ENCODE assay signal across 33 cellular contexts in genomic region chr20:44287272-44288097, GRCh38. TPM values are rescaled to one million over a fixed set of nuclear protein-coding genes. Genes with fewer than 3 reads are reported as not detected.
A peak's percentile ranks its signal among the peaks of the same experiment; 100 is the strongest.
DNase-seq lines count a peak whose midpoint lies in the region; ATAC-seq and TF ChIP-seq lines count a peak whose summit lies in the region.
"Had no signal": no experiment of that assay in that cellular context is flagged by ENCODE, and none has a peak within 500 bp of the region (broad histone marks: within the 10 kb centered on the region; RNA-seq: fewer than 3 reads in every experiment).

No MANE protein-coding gene starts in this region.

- no peak overlapping the region for H4K91ac ChIP-seq in H9 (ENCODE audit: insufficient read length, low read depth, low read length)

- H3K27me3 ChIP-seq in H9 (ENCODE audit: insufficient read depth, low read length): no peaks in the 10 kb centered on the region
- no peaks in the 10 kb centered on the region for H3K27me3 ChIP-seq in colonic mucosa

- H4K5ac ChIP-seq in H9 (ENCODE audit: insufficient read length, low read depth, low read length): no peak overlapping the region

- H3K4ac ChIP-seq in H9 (ENCODE audit: low read depth, low read length): no peak overlapping the region

- no peaks in the 10 kb centered on the region for H3K9me3 ChIP-seq in H9 (ENCODE audit: control insufficient read depth, low read depth, low read length)
- H3K9me3 ChIP-seq in colonic mucosa: no peaks in the 10 kb centered on the region
- H3K9me3 ChIP-seq in mucosa of descending colon: no peaks in the 10 kb centered on the region

- no peak overlapping the region for H2BK15ac ChIP-seq in H9 (ENCODE audit: low read depth, low read length)

- TF ChIP-seq CTCF in H9 (conservative IDR thresholded peaks at IDR 0.05) (no peak), colonic mucosa (IDR thresholded peaks at IDR 0.05) (no peak), mucosa of descending colon (IDR thresholded peaks at IDR 0.05) (no peak), chondrocyte (IDR thresholded peaks at IDR 0.05) (no peak)

- H3K18ac ChIP-seq in H9 (ENCODE audit: insufficient read length, low read depth, low read length): no peak overlapping the region

- no peak overlapping the region for H4K8ac ChIP-seq in H9 (replicated peaks; ENCODE audit: insufficient read length, low read depth, low read length)

- H3K4me3 Mint-ChIP-seq in H9 (no peak overlapping the region), chondrocyte (ENCODE audit: unreplicated experiment) (no peak overlapping the region)
- H3K4me3 Mint-ChIP-seq: activated CD4-positive, alpha-beta memory T cell treated with anti-CD3 and anti-CD28 coated beads, Interleukin-2, amount 10 ng/mL, durations not matched to agents 7 days and 5 days; activated naive CD4-positive, alpha-beta T cell treated with anti-CD3 and anti-CD28 coated beads for 36 hours; brain; nephron progenitor cell; stimulated activated naive CD8-positive, alpha-beta T cell treated with anti-CD3 and anti-CD28 coated beads, Interleukin-15, amount 100 ng/mL, for 72 hours; T-helper 2 cell treated with Interferon-gamma antibody and Interleukin-4, amounts not matched to agents 5 μg/mL and 100 μg/mL, for 36 hours had no signal

- H3K36me3 ChIP-seq in colonic mucosa: no peaks in the 10 kb centered on the region
- H3K36me3 ChIP-seq in mucosa of descending colon (ENCODE audit: low read depth): no peaks in the 10 kb centered on the region

- H3K27me3 Mint-ChIP-seq in H9 (ENCODE audit: low read depth): no peaks in the 10 kb centered on the region; the same call in none of the 2 replicates
- H3K27me3 Mint-ChIP-seq in chondrocyte (ENCODE audit: low read depth): no peaks in the 10 kb centered on the region
- H3K27me3 Mint-ChIP-seq: stimulated activated naive CD8-positive, alpha-beta T cell treated with anti-CD3 and anti-CD28 coated beads, Interleukin-15, amount 100 ng/mL, for 72 hours had no signal

- no peak overlapping the region for H3K56ac ChIP-seq in H9 (ENCODE audit: insufficient read length, low read depth, low read length)

- H3T11ph ChIP-seq in H9 (ENCODE audit: low read length): no peak overlapping the region

- peak overlapping the region; percentile 23 for H3K9ac ChIP-seq in H9 (ENCODE audit: extremely low read depth, insufficient read length, low read length)
- H3K9ac ChIP-seq in colonic mucosa (ENCODE audit: low read depth in 2 of 2, low read length in 2 of 2): no peak overlapping the region
- H3K9ac ChIP-seq: GM23248, KMS-11 had no signal

- no peaks in the 10 kb centered on the region for H4K20me1 ChIP-seq in H9 (ENCODE audit: control insufficient read depth, insufficient read depth, insufficient read length)

- no peak overlapping the region for H3K4me3 ChIP-seq in colonic mucosa
- no peak overlapping the region for H3K4me3 ChIP-seq in mucosa of descending colon
- H3K4me3 ChIP-seq: GM23248, lung had no signal

- H3K27ac ChIP-seq in H9 (ENCODE audit: insufficient read length, low read depth, low read length) (no peak overlapping the region), colonic mucosa (no peak overlapping the region)
- H3K27ac ChIP-seq: GM23248, KMS-11 had no signal

- ATAC-seq in left cardiac atrium (peak; percentile 55 to 76), mucosa of descending colon (peak; percentile 77), GM21723 (IDR thresholded peaks at IDR 0.05; ENCODE audit: unreplicated experiment) (no peak)
- ATAC-seq: PC-3 had no signal

- no peaks in the 10 kb centered on the region for H3K23me2 ChIP-seq in H9 (ENCODE audit: insufficient read length, low read depth, low read length, poor library complexity, severe bottlenecking)

- intact Hi-C loops in colonic mucosa (cut with DNase I) (no loop called here), left cardiac atrium (cut with DNase I) (no loop called here), mucosa of descending colon (cut with DNase I, micrococcal nuclease) (no loop called here)

- H2AFZ ChIP-seq in H9 (ENCODE audit: low read length): no peak overlapping the region
- H2AFZ ChIP-seq: GM23248 had no signal

- no peak overlapping the region for H3K23ac ChIP-seq in H9 (ENCODE audit: insufficient read length, low read depth, low read length)

- H3K36me3 Mint-ChIP-seq in H9 (ENCODE audit: insufficient read depth in 1 of 3, low read depth in 3 of 3): no peaks in the 10 kb centered on the region; a peak in 1 of 7 replicates
- H3K36me3 Mint-ChIP-seq in chondrocyte (ENCODE audit: low read depth): peaks cover 7% of the 10 kb centered on the region

- H2BK20ac ChIP-seq in H9 (ENCODE audit: low read depth, low read length, poor library complexity, severe bottlenecking): no peak overlapping the region

- H3K27ac Mint-ChIP-seq in H9: no peak overlapping the region
- no peak overlapping the region for H3K27ac Mint-ChIP-seq in chondrocyte (ENCODE audit: unreplicated experiment)
- H3K27ac Mint-ChIP-seq: activated CD4-positive, alpha-beta memory T cell treated with anti-CD3 and anti-CD28 coated beads, Interleukin-2, amount 10 ng/mL, durations not matched to agents 7 days and 5 days; activated naive CD4-positive, alpha-beta T cell treated with anti-CD3 and anti-CD28 coated beads for 36 hours; brain; nephron progenitor cell; T-helper 2 cell treated with Interferon-gamma antibody and Interleukin-4, amounts not matched to agents 5 μg/mL and 100 μg/mL, for 36 hours had no signal

- no peaks in the 10 kb centered on the region for H3K4me1 Mint-ChIP-seq in H9
- H3K4me1 Mint-ChIP-seq in chondrocyte (ENCODE audit: low read depth): peaks cover 8% of the 10 kb centered on the region
- H3K4me1 Mint-ChIP-seq: activated CD4-positive, alpha-beta memory T cell treated with anti-CD3 and anti-CD28 coated beads, Interleukin-2, amount 10 ng/mL, durations not matched to agents 7 days and 5 days; brain had no signal

- no peak overlapping the region for H2BK5ac ChIP-seq in H9 (ENCODE audit: insufficient read length, low read length)

- H3K9me3 Mint-ChIP-seq in H9: peaks cover 0 to 8% of the 10 kb centered on the region in 2 experiments; a peak in 4 of 5 replicates
- peaks cover 3% of the 10 kb centered on the region for H3K9me3 Mint-ChIP-seq in chondrocyte (ENCODE audit: low read depth)
- H3K9me3 Mint-ChIP-seq: activated CD4-positive, alpha-beta memory T cell treated with anti-CD3 and anti-CD28 coated beads, Interleukin-2, amount 10 ng/mL, durations not matched to agents 7 days and 5 days had no signal

- H3K14ac ChIP-seq in H9 (ENCODE audit: insufficient read depth, low read length): no peak overlapping the region

- WGBS in H9 (ENCODE audit: extremely low coverage, insufficient read length, low lambda C conversion rate): no CpG with 5 or more reads among the region's 5 CpGs

- no peaks in the 10 kb centered on the region for H3K79me1 ChIP-seq in H9 (ENCODE audit: insufficient read depth, low read depth, low read length, poor library complexity, severe bottlenecking)

- no peak overlapping the region for H3K4me2 ChIP-seq in H9 (ENCODE audit: insufficient read depth, insufficient read length, low read length)
- H3K4me2 ChIP-seq: KMS-11 had no signal

- H2BK12ac ChIP-seq in H9 (ENCODE audit: insufficient read length, low read depth, low read length): no peak overlapping the region

- H3K4me1 ChIP-seq in H9 (ENCODE audit: insufficient read depth, low read length): no peaks in the 10 kb centered on the region
- H3K4me1 ChIP-seq in colonic mucosa: no peaks in the 10 kb centered on the region
- H3K4me1 ChIP-seq in mucosa of descending colon (ENCODE audit: low read depth): no peaks in the 10 kb centered on the region

- DNase-seq in H9 (no peak), colonic mucosa (peak; percentile 66), left cardiac atrium (no peak), mucosa of descending colon (peak; percentile 52 to 62 (median 52)), chondrocyte (ENCODE audit: low spot score) (no peak), NCI-H2081 (lab: John Stamatoyannopoulos, UW) (no peak)
- DNase-seq in stimulated activated CD4-positive, alpha-beta T cell treated with anti-CD3 and anti-CD28 coated beads, Interleukin-4, amount 100 ng/mL, for 1 hour: no peak
- DNase-seq: activated CD4-positive, alpha-beta memory T cell treated with anti-CD3 and anti-CD28 coated beads, Interleukin-2, amount 10 ng/mL, durations not matched to agents 7 days and 5 days; activated CD4-positive, alpha-beta T cell treated with anti-CD3 and anti-CD28 coated beads for 1 hour; activated CD8-positive, alpha-beta memory T cell treated with anti-CD3 and anti-CD28 coated beads, Interleukin-2, amount 50 U/mL, for 4 hours; activated naive CD4-positive, alpha-beta T cell treated with anti-CD3 and anti-CD28 coated beads for 36 hours; Calu3; DMS79 treated with DMSO at 0.1 percent for 48 hours; effector CD4-positive, alpha-beta T cell; glutamatergic neuron; GM23248; islet precursor cell; MM.1S; NCI-H1417; NCI-H2029; NCI-H526 treated with DMSO at 0.1 percent for 48 hours; nephron progenitor cell; NK-92 treated with Interleukin-12 subunit alpha and Interleukin-12 subunit beta, amount 100 ng/mL, for 24 hours; PC-3; stimulated activated CD4-positive, alpha-beta T cell treated with anti-CD3 and anti-CD28 coated beads, Interleukin-1b, Interleukin-23, amount 100 ng/mL, for 48 hours; stimulated activated naive CD8-positive, alpha-beta T cell treated with anti-CD3 and anti-CD28 coated beads, Interleukin-15, amount 100 ng/mL, for 72 hours had no signal

- H2AK5ac ChIP-seq in H9 (ENCODE audit: insufficient read length, low read length): no peak overlapping the region

- H2BK120ac ChIP-seq in H9 (ENCODE audit: low read depth, low read length, poor library complexity, severe bottlenecking): no peak overlapping the region

- no peaks in the 10 kb centered on the region for H3K79me2 ChIP-seq in H9 (ENCODE audit: insufficient read depth, low read length)

RNA-seq across cellular contexts. Expression of gene FITM2, which starts 23.5 kb away (rescaled TPM):
- total RNA-seq in H9 (2021): 1.7 TPM in 2 replicates
- 10 to 100 TPM; 10.1 to 11.6 TPM for total RNA-seq in colonic mucosa
- total RNA-seq in left cardiac atrium: 100 to 1,000 TPM in 1 of 2 donors, 10 to 100 TPM in 1; 97.7 to 124 TPM
- total RNA-seq in mucosa of descending colon: 10 to 100 TPM; 10.9 to 12.6 (median 10.9) TPM
- 9.1 to 10.6 TPM (median 10.0 TPM) in 3 replicates for total RNA-seq in chondrocyte

RNA-seq across cellular contexts. Expression of gene GDAP1L1, which starts 40.4 kb away (rescaled TPM):
- total RNA-seq in H9 (2021) (5.9 and 6.8 TPM in 2 replicates), colonic mucosa (not detected), left cardiac atrium (under 1 TPM; 0.21 to 0.50 TPM), mucosa of descending colon (under 1 TPM in 1 of 3 donors, not detected in 2; 0.25 TPM), chondrocyte (not detected in 3 replicates)
- total RNA-seq: activated CD4-positive, alpha-beta memory T cell treated with anti-CD3 and anti-CD28 coated beads, Interleukin-2, amount 10 ng/mL, durations not matched to agents 7 days and 5 days; Calu3; GM23248; lung; PC-3 had no signal

RNA-seq across cellular contexts. Expression of gene R3HDML, which starts 49.4 kb away (rescaled TPM):
- not detected in 2 replicates for total RNA-seq in H9 (2021)
- total RNA-seq in colonic mucosa: not detected
- not detected for total RNA-seq in left cardiac atrium
- not detected for total RNA-seq in mucosa of descending colon
- total RNA-seq in chondrocyte: 0.50 to 0.99 TPM (median 0.51 TPM) in 3 replicates
- total RNA-seq: activated CD4-positive, alpha-beta memory T cell treated with anti-CD3 and anti-CD28 coated beads, Interleukin-2, amount 10 ng/mL, durations not matched to agents 7 days and 5 days; activated naive CD4-positive, alpha-beta T cell treated with anti-CD3 and anti-CD28 coated beads for 36 hours; Calu3; cerebellum; GM23248; lung; osteoblast; PC-3 had no signal

Comparison
In these comparisons a context has a peak if more than half of its experiments do, and no peak if none do; other contexts are left out.
1. DNase-seq: peak in colonic mucosa (single experiment) and mucosa of descending colon (3 of 3); none in H9 (single experiment), left cardiac atrium (single experiment), stimulated activated CD4-positive, alpha-beta T cell treated with anti-CD3 and anti-CD28 coated beads, Interleukin-4, amount 100 ng/mL, for 1 hour (single experiment), chondrocyte (single experiment) and NCI-H2081 (0 of 2).